20 cellular contexts compared by ENCODE assay signal in genomic region chr5:96084874-96085545, GRCh38.
DNase-seq lines count a peak whose midpoint lies in the region; ATAC-seq lines count a peak whose summit lies in the region.
"Had no signal": no experiment of that assay in that cellular context is flagged by ENCODE, and none has a peak within 500 bp of the region (broad histone marks: within the 10 kb centered on the region; RNA-seq: fewer than 3 reads in every experiment).

No MANE protein-coding gene starts in this region.

- intact Hi-C loops in Right ventricle myocardium inferior (cut with DNase I), result no loop called here

- peak; percentile 79 for ATAC-seq in esophagus mucosa
- ATAC-seq in Right ventricle myocardium inferior, result no peak
- ATAC-seq: natural killer cell treated with Interleukin-12 subunit alpha and Interleukin-12 subunit beta and Interleukin-15 and Interleukin-18, amount 100 ng/mL, for 72 hours; psoas muscle had no signal

- peak; percentile 37 for DNase-seq in NCI-H1436 (lab: John Stamatoyannopoulos, UW)
- no peak for DNase-seq in NCI-H1436 treated with DMSO at 0.1 percent for 48 hours (lab: John Stamatoyannopoulos, UW)
- peak; percentile 81 for DNase-seq in NOMO-1 treated with DMSO at 0.1 percent for 48 hours (lab: John Stamatoyannopoulos, UW; ENCODE audit: unreplicated experiment)
- peak; percentile 78 for DNase-seq in renal cortical epithelial cell (ENCODE audit: low read depth)
- DNase-seq in Right ventricle myocardium inferior (ENCODE audit: missing footprints), result no peak
- DNase-seq in T1000 (lab: John Stamatoyannopoulos, UW), result no peak
- DNase-seq in islet precursor cell, result no peak
- DNase-seq: activated CD4-positive, alpha-beta T cell treated with anti-CD3 and anti-CD28 coated beads, Interleukin-2, amount 10 ng/mL, durations not matched to agents 7 days and 5 days; activated naive CD4-positive, alpha-beta T cell treated with Interleukin-2 at 50 U/mL for 16 hours; colonic mucosa; DMS153; erythroblast; NCI-H2081 treated with DMSO at 0.1 percent for 48 hours; NCI-H526; psoas muscle; stimulated activated CD4-positive, alpha-beta T cell treated with anti-CD3 and anti-CD28 coated beads, Interleukin-12 subunit alpha, Interleukin-12 subunit beta, amount 100 ng/mL, for 4 hours; stimulated activated naive CD4-positive, alpha-beta T cell treated with Interleukin-2 at 50 U/mL for 16 hours; trophoblast cell had no signal

Comparison
In these comparisons a context has a peak if more than half of its experiments do, and no peak if none do; other contexts are left out.
1. DNase-seq: peak in NCI-H1436 (single experiment), NOMO-1 treated with DMSO at 0.1 percent for 48 hours (single experiment) and renal cortical epithelial cell (single experiment); none in NCI-H1436 treated with DMSO at 0.1 percent for 48 hours (single experiment), Right ventricle myocardium inferior (single experiment), T1000 (single experiment) and islet precursor cell (single experiment).